In the genomic region with DNA sequence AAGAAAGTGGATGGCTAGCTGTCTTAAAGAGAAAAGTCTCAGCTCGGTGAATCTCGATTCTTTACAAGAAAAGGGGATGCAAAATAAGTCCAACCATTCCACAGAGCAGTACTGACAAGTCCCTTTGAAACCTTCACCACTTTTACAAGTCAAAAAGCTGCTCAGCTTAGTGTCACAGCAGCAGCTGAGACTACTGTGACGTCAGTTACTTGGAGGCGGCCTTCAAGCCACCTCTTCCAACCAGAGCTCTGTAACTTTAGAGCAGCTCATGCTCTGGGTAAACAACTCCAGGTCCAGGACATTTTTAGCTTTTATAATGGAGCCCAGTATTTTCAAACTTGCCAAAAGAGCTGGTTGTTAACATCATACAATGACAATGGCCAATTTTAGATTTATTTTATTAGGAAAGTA, we compare ENCODE assay signal across 8 cellular contexts. TPM values are rescaled to one million over a fixed set of nuclear protein-coding genes. Genes with fewer than 3 reads are reported as not detected.
A peak's percentile ranks its signal among the peaks of the same experiment; 100 is the strongest.
DNase-seq lines count a peak whose midpoint lies in the region; ATAC-seq and TF ChIP-seq lines count a peak whose summit lies in the region.

A gene (minus strand): TSS at position 159 of the 411 bp plus-strand sequence. CDS start 5,408 bp downstream, outside the sequence.

- ATAC-seq in GM18873 (IDR thresholded peaks at IDR 0.05; ENCODE audit: low FRiP score, unreplicated experiment) = no peak
- no peak for ATAC-seq in esophagus mucosa

- no peaks in the 10 kb centered on the region for H3K9me3 ChIP-seq in esophagus muscularis mucosa

- peaks cover 12% of the 10 kb centered on the region for H3K4me1 Mint-ChIP-seq in neural crest cell

- H3K4me1 ChIP-seq in esophagus muscularis mucosa = peaks cover 0 to 69% (median 55%) of the 10 kb centered on the region in 4 donors

- POLR2A ChIA-PET in AG04449 (lab: Yijun Ruan, JAX) = no interaction called here

- no peaks in the 10 kb centered on the region for H3K36me3 ChIP-seq in esophagus muscularis mucosa

- intact Hi-C loops in esophagus muscularis mucosa (cut with DNase I) = no loop called here

- no peak within 1 kb of the TSS for H3K27ac Mint-ChIP-seq in neural crest cell (ENCODE audit: unreplicated experiment)

- peak within 1 kb of the TSS; percentile 83 to 90 (median 88) for H3K27ac ChIP-seq in esophagus muscularis mucosa (replicated peaks in 1 of 4)

- peak; percentile 36 for DNase-seq in AG04449 (ENCODE audit: low read depth, low spot score)
- peak; percentile 29 for DNase-seq in NCI-H510A (lab: John Stamatoyannopoulos, UW)
- DNase-seq in esophagus muscularis mucosa (ENCODE audit: extremely low spot score) = no peak
- no peak for DNase-seq in neural crest cell (ENCODE audit: low read depth, low spot score)
- no peak for DNase-seq in stimulated activated CD8-positive, alpha-beta memory T cell treated with anti-CD3 and anti-CD28 coated beads, Interleukin-4, amount 100 ng/mL, for 48 hours
- no peak for DNase-seq in hippocampal formation (lab: John Stamatoyannopoulos, UW)

- no peaks in the 10 kb centered on the region for H3K36me3 Mint-ChIP-seq in neural crest cell (ENCODE audit: low read depth)

- TF ChIP-seq CTCF in AG04449 (IDR thresholded peaks at IDR 0.05; ENCODE audit: insufficient read depth, low read length, missing control alignments) = no peak
- no peak for TF ChIP-seq CTCF in esophagus muscularis mucosa (IDR thresholded peaks at IDR 0.05)
- no peak for TF ChIP-seq CTCF in neural crest cell (conservative IDR thresholded peaks at IDR 0.05)

- WGBS in esophagus muscularis mucosa = 23% methylated on average over 4 of the region's 4 CpGs

- no peak for TF ChIP-seq EP300 in esophagus muscularis mucosa (IDR thresholded peaks at IDR 0.05)

- H3K27me3 Mint-ChIP-seq in neural crest cell (ENCODE audit: low read depth) = no peaks in the 10 kb centered on the region

- no peaks in the 10 kb centered on the region for H3K9me3 Mint-ChIP-seq in neural crest cell

- no peak within 1 kb of the TSS for H3K4me3 Mint-ChIP-seq in neural crest cell

- H3K4me3 ChIP-seq in AG04449 (ENCODE audit: low read depth, low read length) (peak within 1 kb of the TSS; percentile 9), esophagus muscularis mucosa (peak within 1 kb of the TSS; percentile 52 to 67 (median 58))

- TF ChIP-seq POLR2A in esophagus muscularis mucosa (IDR thresholded peaks at IDR 0.05; ENCODE audit: low read depth) = no peak

- no peaks in the 10 kb centered on the region for H3K27me3 ChIP-seq in esophagus muscularis mucosa

- CTCF ChIA-PET in AG04449 (lab: Yijun Ruan, JAX) = interaction anchor here (0.7 to 3.1 kb wide), 5 partner anchors 55 to 158 kb away, joined by 3 to 17 read pairs (median 10); no protein-coding TSS in a partner anchor

RNA-seq across cellular contexts. Expression of the gene that starts here (rescaled TPM):
- total RNA-seq in esophagus muscularis mucosa (10 to 100 TPM; 19.1 to 41.5 (median 29.7) TPM), neural crest cell (39.1 and 40.7 TPM in 2 replicates), esophagus mucosa (0.28 TPM)

Comparison
In these comparisons a context has a peak if more than half of its experiments do, and no peak if none do; other contexts are left out.
1. RNA of the gene that starts here (total RNA-seq): 39.1 to 40.7 TPM in neural crest cell and 19.1 to 41.5 TPM in esophagus muscularis mucosa; 0.28 TPM in esophagus mucosa (single experiment); every median in the first group is over 10 times any median in the second.
2. DNase-seq: peak in AG04449 (single experiment) and NCI-H510A (single experiment); none in esophagus muscularis mucosa (single experiment), neural crest cell (single experiment), stimulated activated CD8-positive, alpha-beta memory T cell treated with anti-CD3 and anti-CD28 coated beads, Interleukin-4, amount 100 ng/mL, for 48 hours (single experiment) and hippocampal formation (0 of 2).